ENCODE assay signal across 10 cellular contexts in genomic region chr3:149655826-149656599, GRCh38. TPM values are rescaled to one million over a fixed set of nuclear protein-coding genes. Genes with fewer than 3 reads are reported as not detected.
DNase-seq lines count a peak whose midpoint lies in the region; ATAC-seq and TF ChIP-seq lines count a peak whose summit lies in the region.
"Had no signal": no experiment of that assay in that cellular context is flagged by ENCODE, and none has a peak within 500 bp of the region (broad histone marks: within the 10 kb centered on the region; RNA-seq: fewer than 3 reads in every experiment).

No MANE protein-coding gene starts in this region.

- H3K4me1 ChIP-seq in heart left ventricle (peaks cover 0 to 59% (median 37%) of the 10 kb centered on the region in 12 donors), duodenal mucosa (ENCODE audit: control insufficient read depth in 1 of 2, insufficient read depth in 2 of 2, low read length in 2 of 2) (peaks cover 6 to 12% of the 10 kb centered on the region in 2 donors), vagina (peaks cover 57% of the 10 kb centered on the region)

- H3K4me3 Mint-ChIP-seq in mesothelial cell of epicardium: peak overlapping the region; percentile 92

- peaks cover 0 to 33% (median 6%) of the 10 kb centered on the region in 9 donors for H3K36me3 ChIP-seq in heart left ventricle
- H3K36me3 ChIP-seq in duodenal mucosa (ENCODE audit: control insufficient read depth in 1 of 2, insufficient read depth in 2 of 2, low read length in 2 of 2): no peaks in the 10 kb centered on the region
- no peaks in the 10 kb centered on the region for H3K36me3 ChIP-seq in vagina
- H3K36me3 ChIP-seq: BLaER1 had no signal

- H3K9me3 ChIP-seq in heart left ventricle (no peaks in the 10 kb centered on the region), duodenal mucosa (ENCODE audit: control insufficient read depth in 1 of 2, low read length in 2 of 2) (no peaks in the 10 kb centered on the region), vagina (no peaks in the 10 kb centered on the region)

- H3K27ac ChIP-seq in heart left ventricle: peak overlapping the region; percentile 89 to 100 (median 98)
- no peak overlapping the region for H3K27ac ChIP-seq in duodenal mucosa (ENCODE audit: low read depth, low read length)
- peak overlapping the region; percentile 99 for H3K27ac ChIP-seq in vagina
- H3K27ac ChIP-seq: BLaER1 had no signal

- peak overlapping the region; percentile 71 to 81 for H3K9ac ChIP-seq in duodenal mucosa (ENCODE audit: low read depth in 1 of 2, low read length in 2 of 2)
- H3K9ac ChIP-seq: BLaER1 had no signal

- ATAC-seq in heart left ventricle: no peak
- ATAC-seq in Right ventricle myocardium superior (ENCODE audit: poor library complexity): no peak
- no peak for ATAC-seq in GM18861 (IDR thresholded peaks at IDR 0.05; ENCODE audit: unreplicated experiment)

- no peak for DNase-seq in heart left ventricle
- DNase-seq in Right ventricle myocardium superior: no peak
- DNase-seq in mesothelial cell of epicardium (ENCODE audit: low spot score in 2 of 2, unreplicated experiment in 2 of 2): no peak
- DNase-seq in vagina (ENCODE audit: extremely low spot score in 2 of 2): no peak
- no peak for DNase-seq in HK-2 (ENCODE audit: unreplicated experiment)
- DNase-seq in retina: no peak
- DNase-seq: NCI-H187 treated with DMSO at 0.1 percent for 48 hours had no signal

- WGBS in heart left ventricle, 4 donors: 9 to 12% (median 10%) methylated on average over 2 of the region's 2 CpGs

- H3K27me3 ChIP-seq in heart left ventricle (peaks cover 0 to 36% (median 0%) of the 10 kb centered on the region in 9 donors), duodenal mucosa (ENCODE audit: control insufficient read depth in 1 of 2, insufficient read depth in 2 of 2, low read length in 2 of 2) (peaks cover 17 to 23% of the 10 kb centered on the region in 2 donors), vagina (no peaks in the 10 kb centered on the region)

- peaks cover 61% of the 10 kb centered on the region for H3K4me1 Mint-ChIP-seq in mesothelial cell of epicardium

- H3K4me3 ChIP-seq in heart left ventricle (peak overlapping the region; percentile 49 to 94 (median 78)), duodenal mucosa (ENCODE audit: low read depth in 1 of 2, low read length in 2 of 2) (peak overlapping the region; percentile 70 to 77), vagina (peak overlapping the region; percentile 86 to 92)
- H3K4me3 ChIP-seq: BLaER1 had no signal

- peaks cover 6% of the 10 kb centered on the region for H3K9me3 Mint-ChIP-seq in mesothelial cell of epicardium

- TF ChIP-seq CTCF in heart left ventricle (IDR thresholded peaks at IDR 0.05) (no peak), mesothelial cell of epicardium (IDR thresholded peaks at IDR 0.05; ENCODE audit: unreplicated experiment) (no peak), vagina (IDR thresholded peaks at IDR 0.05) (no peak)

- H3K36me3 Mint-ChIP-seq in mesothelial cell of epicardium: peaks cover 22% of the 10 kb centered on the region

- TF ChIP-seq POLR2A in heart left ventricle (IDR thresholded peaks at IDR 0.05) (no peak), vagina (IDR thresholded peaks at IDR 0.05) (no peak)

- intact Hi-C loops in heart left ventricle (cut with DNase I) (loop anchor here (2.0 to 10.0 kb wide), 13 partner anchors 35 to 129 kb away; no protein-coding TSS in a partner anchor), Right ventricle myocardium superior (cut with DNase I) (loop anchor here (5.0 kb wide), 3 partner anchors 39 to 124 kb away; no protein-coding TSS in a partner anchor), vagina (cut with DNase I) (loop anchor here (5.0 kb wide), 2 partner anchors 79 to 124 kb away; no protein-coding TSS in a partner anchor)

- no peaks in the 10 kb centered on the region for H3K27me3 Mint-ChIP-seq in mesothelial cell of epicardium (ENCODE audit: low read depth)

- peak overlapping the region; percentile 100 for H3K27ac Mint-ChIP-seq in mesothelial cell of epicardium

RNA-seq across cellular contexts. Expression of gene WWTR1, which starts 1.8 kb away (rescaled TPM):
- total RNA-seq in heart left ventricle: 10 to 100 TPM; 32.5 to 71.7 (median 41.2) TPM
- 10 to 100 TPM; 14.5 to 42.3 TPM for polyA plus RNA-seq in heart left ventricle
- total RNA-seq in Right ventricle myocardium superior: 37.9 TPM
- total RNA-seq in mesothelial cell of epicardium: 93.2 to 98.0 TPM (median 97.4 TPM) in 3 replicates
- total RNA-seq in vagina: 181 TPM
